ENCODE assay signal across 9 cellular contexts in the genomic region with DNA sequence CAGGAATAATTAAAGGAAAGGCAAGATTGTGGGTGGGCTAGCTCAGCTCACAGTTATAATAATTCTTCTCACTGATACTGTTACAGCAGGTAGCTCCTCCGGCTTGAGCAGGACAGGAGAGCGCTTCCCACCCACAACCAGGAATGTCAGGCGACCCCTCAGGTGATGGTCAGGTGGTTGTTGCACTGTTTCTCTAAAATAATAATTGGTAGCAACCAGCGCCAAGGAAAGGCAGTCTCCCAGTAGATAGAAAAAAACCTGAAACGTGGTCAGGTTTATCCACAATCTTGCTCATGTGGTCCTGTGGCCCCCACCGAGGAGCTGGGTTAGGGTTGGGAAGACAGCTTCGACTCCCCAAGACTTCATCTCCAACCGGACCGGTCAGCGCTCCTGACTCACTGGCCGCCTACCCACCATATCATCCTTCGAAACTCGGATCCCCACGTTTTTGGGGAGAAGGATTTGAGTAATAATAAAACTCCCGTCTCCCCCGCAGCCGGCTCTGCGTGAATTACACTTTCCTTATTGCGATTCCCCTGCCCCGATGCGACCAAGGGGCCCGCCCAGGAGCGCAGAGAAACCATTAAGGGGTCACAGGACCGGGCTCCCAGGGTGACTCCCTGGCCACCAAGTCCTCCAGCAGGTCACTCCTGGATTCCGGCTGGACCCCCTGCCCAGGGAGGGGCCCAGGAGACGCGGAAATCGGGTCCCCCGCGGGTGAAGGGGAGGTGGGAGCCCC. TPM values are rescaled to one million over a fixed set of nuclear protein-coding genes. Genes with fewer than 3 reads are reported as not detected.
DNase-seq lines count a peak whose midpoint lies in the region; ATAC-seq and TF ChIP-seq lines count a peak whose summit lies in the region.
"Not testable (repeated sequence)": the region's sequence is repeated elsewhere in the genome, so short reads cannot be mapped to it uniquely, and the experiment has no call there.
"Had no signal": no experiment of that assay in that cellular context is flagged by ENCODE, and none has a peak within 500 bp of the region (broad histone marks: within the 10 kb centered on the region; RNA-seq: fewer than 3 reads in every experiment).

No MANE protein-coding gene starts in this region.

- H3K27ac Mint-ChIP-seq in IgD-negative memory B cell (peak overlapping the region in 2 of 3 donors; percentile 87), naive B cell (peak overlapping the region in 3 of 6 donors; percentile 33 to 57 (median 38))
- H3K27ac Mint-ChIP-seq in activated CD8-positive, alpha-beta memory T cell treated with anti-CD3 and anti-CD28 coated beads, Interleukin-2, amount 10 ng/mL, durations not matched to agents 7 days and 5 days: peak overlapping the region; percentile 91
- H3K27ac Mint-ChIP-seq in chondrocyte (ENCODE audit: unreplicated experiment): not testable (repeated sequence)
- H3K27ac Mint-ChIP-seq in stimulated activated effector memory CD8-positive, alpha-beta T cell treated with anti-CD3 and anti-CD28 coated beads, Interleukin-12 subunit alpha, Interleukin-12 subunit beta, amount 100 ng/mL, for 72 hours: peak overlapping the region; percentile 96

- not testable (repeated sequence) for H2AFZ ChIP-seq in ACC112 (ENCODE audit: low read length, unreplicated experiment)

- peaks cover 13% of the 10 kb centered on the region for H3K4me1 ChIP-seq in ACC112 (ENCODE audit: control insufficient read depth, insufficient read depth, low read length, unreplicated experiment)

- H3K27me3 Mint-ChIP-seq in IgD-negative memory B cell; activated CD8-positive, alpha-beta memory T cell treated with anti-CD3 and anti-CD28 coated beads, Interleukin-2, amount 10 ng/mL, durations not matched to agents 7 days and 5 days; naive B cell: not testable (repeated sequence)
- H3K27me3 Mint-ChIP-seq in chondrocyte (ENCODE audit: low read depth): peaks cover 13% of the 10 kb centered on the region

- peak overlapping the region; percentile 91 for H3K27ac ChIP-seq in ACC112 (ENCODE audit: low read depth, low read length)

- CTCF ChIA-PET in activated CD8-positive, alpha-beta memory T cell treated with anti-CD3 and anti-CD28 coated beads, Interleukin-2, amount 10 ng/mL, durations not matched to agents 7 days and 5 days (lab: Charles Lee): interaction anchor here (1.1 to 3.6 kb wide), 9 partner anchors 9 to 131 kb away, joined by 3 to 31 read pairs (median 6); a partner anchor contains a TSS

- H3K27me3 ChIP-seq in ACC112 (ENCODE audit: insufficient read depth, low read length): not testable (repeated sequence)

- peak overlapping the region; percentile 66 to 91 (median 69) for H3K4me3 Mint-ChIP-seq in IgD-negative memory B cell
- H3K4me3 Mint-ChIP-seq in activated CD8-positive, alpha-beta memory T cell treated with anti-CD3 and anti-CD28 coated beads, Interleukin-2, amount 10 ng/mL, durations not matched to agents 7 days and 5 days: peak overlapping the region; percentile 97
- H3K4me3 Mint-ChIP-seq in chondrocyte (ENCODE audit: unreplicated experiment): peak overlapping the region; percentile 33
- H3K4me3 Mint-ChIP-seq in naive B cell: peak overlapping the region; percentile 40 to 92 (median 68)
- H3K4me3 Mint-ChIP-seq in stimulated activated effector memory CD8-positive, alpha-beta T cell treated with anti-CD3 and anti-CD28 coated beads, Interleukin-12 subunit alpha, Interleukin-12 subunit beta, amount 100 ng/mL, for 72 hours: peak overlapping the region; percentile 83

- H3K36me3 Mint-ChIP-seq in IgD-negative memory B cell; chondrocyte (ENCODE audit: low read depth); naive B cell: not testable (repeated sequence)
- peaks cover 48% of the 10 kb centered on the region for H3K36me3 Mint-ChIP-seq in activated CD8-positive, alpha-beta memory T cell treated with anti-CD3 and anti-CD28 coated beads, Interleukin-2, amount 10 ng/mL, durations not matched to agents 7 days and 5 days
- H3K36me3 Mint-ChIP-seq in stimulated activated effector memory CD8-positive, alpha-beta T cell treated with anti-CD3 and anti-CD28 coated beads, Interleukin-12 subunit alpha, Interleukin-12 subunit beta, amount 100 ng/mL, for 72 hours: peaks cover 33% of the 10 kb centered on the region

- H3K4me3 ChIP-seq in ACC112 (ENCODE audit: low read depth, low read length): peak overlapping the region; percentile 85

- ATAC-seq in GM19035 (IDR thresholded peaks at IDR 0.05; ENCODE audit: unreplicated experiment): peak; percentile 7
- ATAC-seq in activated CD8-positive, alpha-beta memory T cell treated with anti-CD3 and anti-CD28 coated beads, Interleukin-2, amount 10 ng/mL, durations not matched to agents 7 days and 5 days: peak; percentile 0
- not testable (repeated sequence) for ATAC-seq in left ventricle myocardium superior; naive B cell (ENCODE audit: low read depth in 2 of 2)
- peak; percentile 41 for ATAC-seq in stimulated activated effector memory CD8-positive, alpha-beta T cell treated with anti-CD3 and anti-CD28 coated beads, Interleukin-12 subunit alpha, Interleukin-12 subunit beta, amount 100 ng/mL, for 72 hours

- H3K9me3 Mint-ChIP-seq in IgD-negative memory B cell; activated CD8-positive, alpha-beta memory T cell treated with anti-CD3 and anti-CD28 coated beads, Interleukin-2, amount 10 ng/mL, durations not matched to agents 7 days and 5 days (ENCODE audit: low read depth); chondrocyte (ENCODE audit: low read depth); naive B cell; stimulated activated effector memory CD8-positive, alpha-beta T cell treated with anti-CD3 and anti-CD28 coated beads, Interleukin-12 subunit alpha, Interleukin-12 subunit beta, amount 100 ng/mL, for 72 hours: not testable (repeated sequence)

- intact Hi-C loops in left ventricle myocardium superior (cut with micrococcal nuclease): not testable (repeated sequence)

- H3K36me3 ChIP-seq in ACC112 (ENCODE audit: insufficient read depth, low read length): peaks cover 22% of the 10 kb centered on the region; the same call in 1 of the 2 replicates

- peaks cover 21 to 31% (median 22%) of the 10 kb centered on the region in 3 donors for H3K4me1 Mint-ChIP-seq in IgD-negative memory B cell
- H3K4me1 Mint-ChIP-seq in activated CD8-positive, alpha-beta memory T cell treated with anti-CD3 and anti-CD28 coated beads, Interleukin-2, amount 10 ng/mL, durations not matched to agents 7 days and 5 days: peaks cover 38% of the 10 kb centered on the region
- H3K4me1 Mint-ChIP-seq in chondrocyte (ENCODE audit: low read depth): peaks cover 18% of the 10 kb centered on the region
- H3K4me1 Mint-ChIP-seq in naive B cell: peaks cover 33 to 55% (median 45%) of the 10 kb centered on the region in 3 donors
- peaks cover 55% of the 10 kb centered on the region for H3K4me1 Mint-ChIP-seq in stimulated activated effector memory CD8-positive, alpha-beta T cell treated with anti-CD3 and anti-CD28 coated beads, Interleukin-12 subunit alpha, Interleukin-12 subunit beta, amount 100 ng/mL, for 72 hours

- TF ChIP-seq CTCF in chondrocyte (IDR thresholded peaks at IDR 0.05): not testable (repeated sequence)

- peaks cover 64% of the 10 kb centered on the region for H3K79me2 ChIP-seq in ACC112 (ENCODE audit: control insufficient read depth, insufficient read depth, low read length, unreplicated experiment)

- not testable (repeated sequence) for DNase-seq in activated CD8-positive, alpha-beta memory T cell treated with anti-CD3 and anti-CD28 coated beads, Interleukin-2, amount 10 ng/mL, durations not matched to agents 7 days and 5 days; naive B cell; stimulated activated effector memory CD8-positive, alpha-beta T cell treated with anti-CD3 and anti-CD28 coated beads, Interleukin-12 subunit alpha, Interleukin-12 subunit beta, amount 100 ng/mL, for 72 hours (ENCODE audit: low spot score in 2 of 2)
- peak; percentile 5 for DNase-seq in chondrocyte (ENCODE audit: low spot score)
- peak; percentile 25 for DNase-seq in left ventricle myocardium superior

RNA-seq across cellular contexts. Expression of a gene that starts 2.8 kb away (rescaled TPM):
- 1.4 TPM for polyA plus RNA-seq in IgD-negative memory B cell
- 100 to 1,000 TPM in 1 of 2 experiments, 10 to 100 TPM in 1; 53.7 to 166 TPM for total RNA-seq in activated CD8-positive, alpha-beta memory T cell treated with anti-CD3 and anti-CD28 coated beads, Interleukin-2, amount 10 ng/mL, durations not matched to agents 7 days and 5 days
- total RNA-seq in chondrocyte: 377 to 394 TPM (median 392 TPM) in 3 replicates
- 259 TPM for total RNA-seq in left ventricle myocardium superior
- 100 to 1,000 TPM in 1 of 6 donors, 10 to 100 TPM in 3, 1 to 10 TPM in 1, under 1 TPM in 1; 0.71 to 178 (median 64.1) TPM for polyA plus RNA-seq in naive B cell (ENCODE audit: low read depth in 6 of 6)

RNA-seq across cellular contexts. Expression of a gene that starts 4.0 kb away (rescaled TPM):
- polyA plus RNA-seq in IgD-negative memory B cell: 233 TPM
- 100 to 1,000 TPM; 459 to 909 TPM for total RNA-seq in activated CD8-positive, alpha-beta memory T cell treated with anti-CD3 and anti-CD28 coated beads, Interleukin-2, amount 10 ng/mL, durations not matched to agents 7 days and 5 days
- total RNA-seq in chondrocyte: 1.0 to 3.3 TPM (median 1.6 TPM) in 3 replicates
- 101 TPM for total RNA-seq in left ventricle myocardium superior
- polyA plus RNA-seq in naive B cell (ENCODE audit: low read depth in 6 of 6): 100 to 1,000 TPM; 152 to 299 (median 164) TPM

RNA-seq across cellular contexts. Expression of a gene that starts 10.2 kb away (rescaled TPM):
- polyA plus RNA-seq in IgD-negative memory B cell: 1,305 TPM
- total RNA-seq in activated CD8-positive, alpha-beta memory T cell treated with anti-CD3 and anti-CD28 coated beads, Interleukin-2, amount 10 ng/mL, durations not matched to agents 7 days and 5 days: 1,000 to 10,000 TPM in 1 of 2 experiments, 100 to 1,000 TPM in 1; 646 to 1,401 TPM
- 100 to 109 TPM (median 107 TPM) in 3 replicates for total RNA-seq in chondrocyte
- 200 TPM for total RNA-seq in left ventricle myocardium superior
- 1,000 to 10,000 TPM in 4 of 6 donors, 100 to 1,000 TPM in 2; 915 to 1,467 (median 1,288) TPM for polyA plus RNA-seq in naive B cell (ENCODE audit: low read depth in 6 of 6)

RNA-seq across cellular contexts. Expression of a gene that starts 18.5 kb away (rescaled TPM):
- not detected for polyA plus RNA-seq in IgD-negative memory B cell
- not detected for total RNA-seq in activated CD8-positive, alpha-beta memory T cell treated with anti-CD3 and anti-CD28 coated beads, Interleukin-2, amount 10 ng/mL, durations not matched to agents 7 days and 5 days
- total RNA-seq in chondrocyte: not detected in 3 replicates
- total RNA-seq in left ventricle myocardium superior: not detected
- not detected for polyA plus RNA-seq in naive B cell (ENCODE audit: low read depth in 6 of 6)
- total RNA-seq: RPMI7951 had no signal

RNA-seq across cellular contexts. Expression of a gene that starts 28.9 kb away (rescaled TPM):
- polyA plus RNA-seq in IgD-negative memory B cell: 6.1 TPM
- total RNA-seq in activated CD8-positive, alpha-beta memory T cell treated with anti-CD3 and anti-CD28 coated beads, Interleukin-2, amount 10 ng/mL, durations not matched to agents 7 days and 5 days: 100 to 1,000 TPM; 214 to 229 TPM
- 35.6 to 49.5 TPM (median 49.4 TPM) in 3 replicates for total RNA-seq in chondrocyte
- 7.2 TPM for total RNA-seq in left ventricle myocardium superior
- polyA plus RNA-seq in naive B cell (ENCODE audit: low read depth in 6 of 6): 1 to 10 TPM; 3.4 to 8.3 (median 4.3) TPM

Comparison
In these comparisons a context has a peak if more than half of its experiments do, and no peak if none do; other contexts are left out.
1. H3K4me3 Mint-ChIP-seq: peak in every context shown above with its lines; median percentile 97 in activated CD8-positive, alpha-beta memory T cell treated with anti-CD3 and anti-CD28 coated beads, Interleukin-2, amount 10 ng/mL, durations not matched to agents 7 days and 5 days; 83 in stimulated activated effector memory CD8-positive, alpha-beta T cell treated with anti-CD3 and anti-CD28 coated beads, Interleukin-12 subunit alpha, Interleukin-12 subunit beta, amount 100 ng/mL, for 72 hours; 69 in IgD-negative memory B cell; 68 in naive B cell; 33 in chondrocyte.
2. RNA of a gene that starts 4.0 kb away (total RNA-seq): 459 to 909 TPM in activated CD8-positive, alpha-beta memory T cell treated with anti-CD3 and anti-CD28 coated beads, Interleukin-2, amount 10 ng/mL, durations not matched to agents 7 days and 5 days and 101 TPM in left ventricle myocardium superior (single experiment); 1.0 to 3.3 TPM in chondrocyte; every median in the first group is over 10 times any median in the second.